8 cellular contexts compared by ENCODE assay signal in the genomic region with DNA sequence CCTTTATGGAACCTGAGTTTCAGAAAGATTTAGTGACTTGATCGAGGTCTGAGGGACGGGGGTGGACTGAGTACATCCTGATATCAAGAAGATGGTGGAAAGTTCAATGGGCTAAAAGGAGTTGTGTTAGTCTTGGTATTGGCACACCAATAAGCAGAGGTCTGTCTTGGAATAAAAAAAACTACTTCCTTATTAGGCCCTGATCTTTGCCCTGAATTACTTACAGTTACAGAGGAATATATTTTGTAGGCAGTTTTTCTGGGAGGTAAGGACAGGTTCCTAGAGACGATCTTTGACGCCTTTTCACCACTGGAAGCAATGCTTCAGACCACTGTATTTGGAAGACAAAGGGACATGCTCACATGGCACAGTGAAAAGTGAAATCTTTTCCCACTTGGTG. TPM values are rescaled to one million over a fixed set of nuclear protein-coding genes. Genes with fewer than 3 reads are reported as not detected.
DNase-seq lines count a peak whose midpoint lies in the region; ATAC-seq, FAIRE-seq and TF ChIP-seq lines count a peak whose summit lies in the region.

No MANE protein-coding gene starts in this region.

- DNase-seq in A673 (ENCODE audit: low spot score) (no peak), mesothelial cell of epicardium (ENCODE audit: low spot score in 2 of 2, unreplicated experiment in 2 of 2) (no peak), omental fat pad (ENCODE audit: low spot score) (no peak), NCI-H510A (lab: John Stamatoyannopoulos, UW) (no peak), GM12891 (ENCODE audit: insufficient read length, low spot score) (no peak)
- no peak for DNase-seq in activated naive CD8-positive, alpha-beta T cell treated with anti-CD3 and anti-CD28 coated beads, Interleukin-2, amount 50 U/mL, for 24 hours

- H3K36me3 Mint-ChIP-seq in activated naive CD8-positive, alpha-beta T cell treated with anti-CD3 and anti-CD28 coated beads, Interleukin-2, amount 50 U/mL, for 24 hours (ENCODE audit: low read depth), result no peaks in the 10 kb centered on the region
- no peaks in the 10 kb centered on the region for H3K36me3 Mint-ChIP-seq in mesothelial cell of epicardium

- no peak for FAIRE-seq in GM12891 (lab: Jason Lieb, UNC)

- no peaks in the 10 kb centered on the region for H3K27me3 ChIP-seq in A673 (replicated peaks; ENCODE audit: insufficient read depth, low read depth, low read length, poor library complexity)

- TF ChIP-seq CTCF in A673 (conservative IDR thresholded peaks at IDR 0.05; ENCODE audit: low read depth, low read length) (no peak), HEK293 (tag by site-specific recombination; IDR thresholded peaks at IDR 0.05) (no peak), mesothelial cell of epicardium (IDR thresholded peaks at IDR 0.05; ENCODE audit: unreplicated experiment) (no peak), omental fat pad (IDR thresholded peaks at IDR 0.05) (no peak)

- no TSS peak for BruUV-seq in A673 (replicated peaks; lab: Mats Ljungman, UMichigan)

- POLR2A ChIA-PET in A673 (lab: Charles Lee; ENCODE audit: low non-redundant PET) (no interaction called here), HEK293 (lab: Yijun Ruan, JAX) (interaction anchor here (0.8 kb wide), 1 partner anchor 377 kb away, joined by 3 read pairs; no protein-coding TSS in a partner anchor)

- H3K4me3 ChIP-seq in A673 (ENCODE audit: low read depth, low read length, poor library complexity, severe bottlenecking) (peak overlapping the region; percentile 39), HEK293 (ENCODE audit: low read depth, low read length) (no peak overlapping the region)

- H3K27ac ChIP-seq in A673 (ENCODE audit: low read depth, low read length, poor library complexity, severe bottlenecking) (no peak overlapping the region), HEK293 (ENCODE audit: extremely low read depth, low read depth, low read length) (no peak overlapping the region)

- no peaks in the 10 kb centered on the region for H3K9me3 Mint-ChIP-seq in activated naive CD8-positive, alpha-beta T cell treated with anti-CD3 and anti-CD28 coated beads, Interleukin-2, amount 50 U/mL, for 24 hours
- peaks cover 15% of the 10 kb centered on the region for H3K9me3 Mint-ChIP-seq in mesothelial cell of epicardium

- H3K9me3 ChIP-seq in A673 (ENCODE audit: low read depth, low read length, poor library complexity, severe bottlenecking) (no peaks in the 10 kb centered on the region), HEK293 (ENCODE audit: control insufficient read depth, insufficient read depth, low read depth, low read length) (no peaks in the 10 kb centered on the region)

- intact Hi-C loops in A673 (cut with micrococcal nuclease; ENCODE audit: unreplicated experiment), result no loop called here

- TF ChIP-seq POLR2A in GM12891 (IDR thresholded peaks at IDR 0.05; ENCODE audit: low read depth, low read length), result no peak

- peaks cover 1% of the 10 kb centered on the region for H3K4me1 Mint-ChIP-seq in activated naive CD8-positive, alpha-beta T cell treated with anti-CD3 and anti-CD28 coated beads, Interleukin-2, amount 50 U/mL, for 24 hours
- H3K4me1 Mint-ChIP-seq in mesothelial cell of epicardium, result peaks cover 2% of the 10 kb centered on the region

- no peaks in the 10 kb centered on the region for H3K36me3 ChIP-seq in A673 (ENCODE audit: insufficient read depth, low read length, poor library complexity, severe bottlenecking)
- no peaks in the 10 kb centered on the region for H3K36me3 ChIP-seq in HEK293 (ENCODE audit: control insufficient read depth in 2 of 2, insufficient read depth in 1 of 2, low read length in 2 of 2)

- H3K27ac Mint-ChIP-seq in activated naive CD8-positive, alpha-beta T cell treated with anti-CD3 and anti-CD28 coated beads, Interleukin-2, amount 50 U/mL, for 24 hours, result no peak overlapping the region
- no peak overlapping the region for H3K27ac Mint-ChIP-seq in mesothelial cell of epicardium

- no peaks in the 10 kb centered on the region for H3K4me1 ChIP-seq in A673 (ENCODE audit: insufficient read depth, low read length, poor library complexity, severe bottlenecking)
- no peaks in the 10 kb centered on the region; the same call in 1 of the 2 replicates for H3K4me1 ChIP-seq in HEK293 (ENCODE audit: control insufficient read depth, insufficient read depth, low read length)

- H3K27me3 Mint-ChIP-seq in activated naive CD8-positive, alpha-beta T cell treated with anti-CD3 and anti-CD28 coated beads, Interleukin-2, amount 50 U/mL, for 24 hours, result peaks cover 9% of the 10 kb centered on the region
- peaks cover 3% of the 10 kb centered on the region for H3K27me3 Mint-ChIP-seq in mesothelial cell of epicardium (ENCODE audit: low read depth)

- CTCF ChIA-PET in A673 (lab: Charles Lee), result no interaction called here
- CTCF ChIA-PET in HEK293 (lab: Yijun Ruan, JAX), result interaction anchor here (0.7 to 1.0 kb wide), 2 partner anchors 8 to 37 kb away, joined by 3 to 4 read pairs; no protein-coding TSS in a partner anchor

- H3K4me3 Mint-ChIP-seq in activated naive CD8-positive, alpha-beta T cell treated with anti-CD3 and anti-CD28 coated beads, Interleukin-2, amount 50 U/mL, for 24 hours, result peak overlapping the region; percentile 29
- H3K4me3 Mint-ChIP-seq in mesothelial cell of epicardium, result peak overlapping the region; percentile 41

- no peak for ATAC-seq in activated naive CD8-positive, alpha-beta T cell treated with anti-CD3 and anti-CD28 coated beads, Interleukin-2, amount 50 U/mL, for 24 hours
- ATAC-seq in omental fat pad (ENCODE audit: low FRiP score), result no peak
- no peak for ATAC-seq in GM18498 (IDR thresholded peaks at IDR 0.05; ENCODE audit: unreplicated experiment)

TF ChIP-seq in HEK293, 187 proteins besides CTCF, POLR2A, EP300 and RAD21:
- 0 out of 2 replicates have a peak, but pooled peaks have one; percentile 14 for TF ChIP-seq ZNF335 (tag by site-specific recombination; conservative IDR thresholded peaks at IDR 0.05)
- TF ChIP-seq ZNF214 (tag by site-specific recombination; IDR thresholded peaks at IDR 0.05; ENCODE audit: borderline replicate concordance), result no peak
- TF ChIP-seq KLF8 (tag by site-specific recombination; IDR thresholded peaks at IDR 0.05), result no peak
- TF ChIP-seq, protein P1, sequence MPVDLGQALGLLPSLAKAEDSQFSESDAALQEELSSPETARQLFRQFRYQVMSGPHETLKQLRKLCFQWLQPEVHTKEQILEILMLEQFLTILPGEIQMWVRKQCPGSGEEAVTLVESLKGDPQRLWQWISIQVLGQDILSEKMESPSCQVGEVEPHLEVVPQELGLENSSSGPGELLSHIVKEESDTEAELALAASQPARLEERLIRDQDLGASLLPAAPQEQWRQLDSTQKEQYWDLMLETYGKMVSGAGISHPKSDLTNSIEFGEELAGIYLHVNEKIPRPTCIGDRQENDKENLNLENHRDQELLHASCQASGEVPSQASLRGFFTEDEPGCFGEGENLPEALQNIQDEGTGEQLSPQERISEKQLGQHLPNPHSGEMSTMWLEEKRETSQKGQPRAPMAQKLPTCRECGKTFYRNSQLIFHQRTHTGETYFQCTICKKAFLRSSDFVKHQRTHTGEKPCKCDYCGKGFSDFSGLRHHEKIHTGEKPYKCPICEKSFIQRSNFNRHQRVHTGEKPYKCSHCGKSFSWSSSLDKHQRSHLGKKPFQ (tag by site-specific recombination; IDR thresholded peaks at IDR 0.05), result no peak

TF ChIP-seq in GM12891, 5 proteins besides CTCF, POLR2A, EP300 and RAD21:
- no peak for TF ChIP-seq TAF1 (IDR thresholded peaks at IDR 0.05; ENCODE audit: low read depth, low read length)
- TF ChIP-seq SPI1 (IDR thresholded peaks at IDR 0.05; ENCODE audit: low read depth, low read length), result no peak
- TF ChIP-seq POLR2AphosphoS5 (IDR thresholded peaks at IDR 0.05; ENCODE audit: low read depth, low read length), result no peak
- TF ChIP-seq PAX5 (IDR thresholded peaks at IDR 0.05; ENCODE audit: insufficient read depth, low read length, severe bottlenecking), result no peak

RNA-seq across cellular contexts. Expression of a gene that starts 0.7 kb away (rescaled TPM):
- total RNA-seq in A673 (2021) (0.30 and 0.74 TPM in 2 replicates), mesothelial cell of epicardium (0.51 to 0.64 TPM (median 0.54 TPM) in 3 replicates), omental fat pad (under 1 TPM in 3 of 4 donors, not detected in 1; 0.09 to 0.38 (median 0.16) TPM)
- polyA plus RNA-seq in GM12891 (2012; ENCODE audit: low read depth, missing spikeins), result 0.12 TPM
